Comparison of ENCODE assay signal across 8 cellular contexts in the genomic region with DNA sequence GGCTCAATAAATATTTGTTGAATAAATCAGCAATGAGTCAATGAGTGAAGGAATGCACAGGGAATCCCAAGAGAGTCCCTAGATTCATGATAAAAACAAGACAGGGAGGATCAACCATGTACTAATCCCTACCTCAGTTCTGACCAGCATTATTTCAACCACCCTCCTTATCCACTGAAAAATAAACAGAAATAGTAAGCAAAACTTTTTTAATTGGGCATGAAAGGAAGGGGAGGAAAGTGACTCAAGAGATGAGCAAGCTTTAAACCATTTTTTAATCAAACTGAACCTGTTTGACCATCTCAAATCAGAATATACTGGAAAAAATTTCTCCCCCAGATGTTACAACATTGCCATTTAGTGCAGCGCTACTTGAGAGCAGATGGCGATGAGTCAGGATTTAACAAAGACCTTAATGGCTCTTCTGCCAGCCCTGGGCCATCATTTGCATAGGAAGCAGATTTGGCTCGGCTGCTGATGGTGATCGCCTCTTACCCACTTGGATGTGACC.
DNase-seq lines count a peak whose midpoint lies in the region; ATAC-seq lines count a peak whose summit lies in the region.

No MANE protein-coding gene starts in this region.

- ATAC-seq in HG03025 (IDR thresholded peaks at IDR 0.05; ENCODE audit: low FRiP score, unreplicated experiment): no peak

- DNase-seq in COLO829 (ENCODE audit: low spot score) (peak; percentile 29), NAMALWA (ENCODE audit: low spot score) (peak; percentile 17), SHP77 treated with DMSO at 0.1 percent for 48 hours (lab: John Stamatoyannopoulos, UW) (peak; percentile 65), iPS DF 4.7 (ENCODE audit: extremely low read depth, low spot score) (peak; percentile 64), HT-29 (ENCODE audit: low spot score) (no peak), T-helper 2 cell (no peak)
- no peak for DNase-seq in stimulated activated CD4-positive, alpha-beta T cell treated with anti-CD3 and anti-CD28 coated beads, Interleukin-1b, Interleukin-23, amount 100 ng/mL, for 48 hours

Comparison
In these comparisons a context has a peak if more than half of its experiments do, and no peak if none do; other contexts are left out.
1. DNase-seq: peak in COLO829 (single experiment), NAMALWA (single experiment), SHP77 treated with DMSO at 0.1 percent for 48 hours (single experiment) and iPS DF 4.7 (single experiment); none in HT-29 (single experiment), T-helper 2 cell (0 of 5) and stimulated activated CD4-positive, alpha-beta T cell treated with anti-CD3 and anti-CD28 coated beads, Interleukin-1b, Interleukin-23, amount 100 ng/mL, for 48 hours (single experiment).